19 cellular contexts compared by ENCODE assay signal in genomic region chr9:137919649-137920101, GRCh38.
"Had no signal": no experiment of that assay in that cellular context is flagged by ENCODE, and none has a peak within 500 bp of the region (broad histone marks: within the 10 kb centered on the region; RNA-seq: fewer than 3 reads in every experiment).

No MANE protein-coding gene starts in this region.

- H3K4me1 ChIP-seq: lower lobe of right lung, parathyroid adenoma had no signal

- H3K27me3 Mint-ChIP-seq: activated naive CD4-positive, alpha-beta T cell treated with anti-CD3 and anti-CD28 coated beads, Interleukin-2, amount 10 ng/mL, durations not matched to agents 7 days and 5 days had no signal

- H3K4me3 Mint-ChIP-seq: activated naive CD4-positive, alpha-beta T cell treated with anti-CD3 and anti-CD28 coated beads, Interleukin-2, amount 10 ng/mL, durations not matched to agents 7 days and 5 days; activated naive CD8-positive, alpha-beta T cell treated with anti-CD3 and anti-CD28 coated beads, Interleukin-2, amount 50 U/mL, for 24 hours; naive B cell; stimulated activated memory B cell treated with anti-CD40 and anti-IgM and Interleukin-4, amounts not matched to agents 10 μg/mL and 1 μg/mL and 100 μg/mL, for 72 hours had no signal

- H3K9me3 ChIP-seq: lower lobe of right lung, neutrophil had no signal

- H2AFZ ChIP-seq: hepatocyte, parathyroid adenoma had no signal

- H3K27ac Mint-ChIP-seq: activated naive CD4-positive, alpha-beta T cell treated with anti-CD3 and anti-CD28 coated beads, Interleukin-2, amount 10 ng/mL, durations not matched to agents 7 days and 5 days; activated naive CD8-positive, alpha-beta T cell treated with anti-CD3 and anti-CD28 coated beads, Interleukin-2, amount 50 U/mL, for 24 hours; stimulated activated memory B cell treated with anti-CD40 and anti-IgM and Interleukin-4, amounts not matched to agents 10 μg/mL and 1 μg/mL and 100 μg/mL, for 72 hours had no signal

- H3K27me3 ChIP-seq: hepatocyte, neutrophil had no signal

- DNase-seq: activated CD8-positive, alpha-beta memory T cell treated with anti-CD3 and anti-CD28 coated beads for 24 hours; activated CD8-positive, alpha-beta memory T cell treated with anti-CD3 and anti-CD28 coated beads, Interleukin-2, amount 50 U/mL, for 48 hours; activated effector memory CD4-positive, alpha-beta T cell treated with Interleukin-2 at 50 U/mL for 16 hours; activated naive CD4-positive, alpha-beta T cell treated with anti-CD3 and anti-CD28 coated beads, Interleukin-2, amount 10 ng/mL, durations not matched to agents 7 days and 5 days; activated naive CD8-positive, alpha-beta T cell treated with anti-CD3 and anti-CD28 coated beads, Interleukin-2, amount 50 U/mL, for 24 hours; activated T-cell treated with anti-CD3 and anti-CD28 coated beads, Interleukin-2, amount 50 U/mL, for 48 hours; aorta; effector memory CD4-positive, alpha-beta T cell; left colon; lower lobe of right lung; naive B cell; stimulated activated CD4-positive, alpha-beta T cell treated with anti-CD3 and anti-CD28 coated beads, Interleukin-4, amount 100 ng/mL, for 24 hours; T1000 had no signal

- H3K9me3 Mint-ChIP-seq: activated naive CD8-positive, alpha-beta T cell treated with anti-CD3 and anti-CD28 coated beads, Interleukin-2, amount 50 U/mL, for 24 hours; naive B cell; stimulated activated memory B cell treated with anti-CD40 and anti-IgM and Interleukin-4, amounts not matched to agents 10 μg/mL and 1 μg/mL and 100 μg/mL, for 72 hours had no signal

- H3K4me3 ChIP-seq: hepatocyte, lower lobe of right lung had no signal

- H3K4me2 ChIP-seq: hepatocyte had no signal

- H3K27ac ChIP-seq: hepatocyte, lower lobe of right lung, neutrophil, parathyroid adenoma had no signal

- H3K9ac ChIP-seq: parathyroid adenoma had no signal

- ATAC-seq: activated CD4-positive, CD25-positive, alpha-beta regulatory T cell treated with anti-CD3 and anti-CD28 coated beads, Interleukin-2, amount 50 U/mL, for 24 hours; activated naive CD8-positive, alpha-beta T cell treated with anti-CD3 and anti-CD28 coated beads, Interleukin-2, amount 50 U/mL, for 24 hours; left colon; sciatic nerve; stimulated activated memory B cell treated with anti-CD40 and anti-IgM and Interleukin-4, amounts not matched to agents 10 μg/mL and 1 μg/mL and 100 μg/mL, for 72 hours had no signal

- H3K36me3 Mint-ChIP-seq: activated naive CD4-positive, alpha-beta T cell treated with anti-CD3 and anti-CD28 coated beads, Interleukin-2, amount 10 ng/mL, durations not matched to agents 7 days and 5 days; naive B cell; stimulated activated memory B cell treated with anti-CD40 and anti-IgM and Interleukin-4, amounts not matched to agents 10 μg/mL and 1 μg/mL and 100 μg/mL, for 72 hours had no signal

- H3K36me3 ChIP-seq: lower lobe of right lung, neutrophil had no signal

- H3K79me2 ChIP-seq: hepatocyte, parathyroid adenoma had no signal

- H3K4me1 Mint-ChIP-seq: activated naive CD4-positive, alpha-beta T cell treated with anti-CD3 and anti-CD28 coated beads, Interleukin-2, amount 10 ng/mL, durations not matched to agents 7 days and 5 days; activated naive CD8-positive, alpha-beta T cell treated with anti-CD3 and anti-CD28 coated beads, Interleukin-2, amount 50 U/mL, for 24 hours; stimulated activated memory B cell treated with anti-CD40 and anti-IgM and Interleukin-4, amounts not matched to agents 10 μg/mL and 1 μg/mL and 100 μg/mL, for 72 hours had no signal
